16 cellular contexts compared by ENCODE assay signal in genomic region chr1:24420547-24420946, GRCh38.
"Had no signal": no experiment of that assay in that cellular context is flagged by ENCODE, and none has a peak within 500 bp of the region (broad histone marks: within the 10 kb centered on the region; RNA-seq: fewer than 3 reads in every experiment).

No MANE protein-coding gene starts in this region.

- H3K4me3 ChIP-seq: upper lobe of right lung had no signal

- H3K27me3 ChIP-seq: brain microvascular endothelial cell, upper lobe of right lung had no signal

- H3K9me3 ChIP-seq: upper lobe of right lung had no signal

- DNase-seq: activated effector memory CD4-positive, alpha-beta T cell treated with anti-CD3 and anti-CD28 coated beads, Interleukin-2, amount 50 U/mL, for 16 hours; activated T-cell treated with anti-CD3 and anti-CD28 coated beads, Interleukin-2, amount 50 U/mL, for 4 hours; brain microvascular endothelial cell; effector memory CD8-positive, alpha-beta T cell; erythroblast; glutamatergic neuron; immature natural killer cell; left colon; naive thymus-derived CD4-positive, alpha-beta T cell; nucleus accumbens; stimulated activated naive CD4-positive, alpha-beta T cell treated with Interleukin-2 at 50 U/mL for 16 hours; upper lobe of right lung had no signal

- H3K4me3 Mint-ChIP-seq: activated T-cell treated with anti-CD3 and anti-CD28 coated beads, Interleukin-2, amount 50 U/mL, for 4 hours; dendritic cell treated with granulocyte-macrophage colony-stimulating factor and Interleukin-4, amounts not matched to agents 40 ng/mL and 50 ng/mL, for 4 days; effector memory CD8-positive, alpha-beta T cell; immature natural killer cell had no signal

- H3K27ac ChIP-seq: brain microvascular endothelial cell, upper lobe of right lung had no signal

- ATAC-seq: activated T-cell treated with anti-CD3 and anti-CD28 coated beads, Interleukin-2, amount 50 U/mL, for 4 hours; effector memory CD8-positive, alpha-beta T cell; left colon; naive thymus-derived CD4-positive, alpha-beta T cell; sciatic nerve; upper lobe of right lung had no signal

- H3K9me3 Mint-ChIP-seq: activated naive CD4-positive, alpha-beta T cell treated with anti-CD3 and anti-CD28 coated beads, Interleukin-2, amount 50 U/mL, for 72 hours; activated T-cell treated with anti-CD3 and anti-CD28 coated beads, Interleukin-2, amount 50 U/mL, for 4 hours; dendritic cell treated with granulocyte-macrophage colony-stimulating factor and Interleukin-4, amounts not matched to agents 40 ng/mL and 50 ng/mL, for 4 days; effector memory CD8-positive, alpha-beta T cell; immature natural killer cell; naive thymus-derived CD4-positive, alpha-beta T cell had no signal

- H3K27ac Mint-ChIP-seq: activated naive CD4-positive, alpha-beta T cell treated with anti-CD3 and anti-CD28 coated beads, Interleukin-2, amount 50 U/mL, for 72 hours; dendritic cell treated with granulocyte-macrophage colony-stimulating factor and Interleukin-4, amounts not matched to agents 40 ng/mL and 50 ng/mL, for 4 days; immature natural killer cell; progenitor cell of endocrine pancreas had no signal

- H3K27me3 Mint-ChIP-seq: dendritic cell treated with granulocyte-macrophage colony-stimulating factor and Interleukin-4, amounts not matched to agents 40 ng/mL and 50 ng/mL, for 4 days; effector memory CD8-positive, alpha-beta T cell; naive thymus-derived CD4-positive, alpha-beta T cell; progenitor cell of endocrine pancreas had no signal

- H3K36me3 ChIP-seq: brain microvascular endothelial cell had no signal
